ENCODE assay signal across 11 cellular contexts in genomic region chr2:223056656-223057418, GRCh38. TPM values are rescaled to one million over a fixed set of nuclear protein-coding genes. Genes with fewer than 3 reads are reported as not detected.
A peak's percentile ranks its signal among the peaks of the same experiment; 100 is the strongest.
DNase-seq lines count a peak whose midpoint lies in the region.
"Had no signal": no experiment of that assay in that cellular context is flagged by ENCODE, and none has a peak within 500 bp of the region (broad histone marks: within the 10 kb centered on the region; RNA-seq: fewer than 3 reads in every experiment).

No MANE protein-coding gene starts in this region.

- peak overlapping the region; percentile 92 for H4K8ac ChIP-seq in mesenchymal stem cell (ENCODE audit: low read length)

- 72% methylated on average over 6 of the region's 8 CpGs for WGBS in mesenchymal stem cell

- peak overlapping the region; percentile 91 for H4K91ac ChIP-seq in mesenchymal stem cell (ENCODE audit: low read length)

- no peaks in the 10 kb centered on the region for H3K36me3 ChIP-seq in mesenchymal stem cell (ENCODE audit: control insufficient read depth in 1 of 2, insufficient read depth in 2 of 2, low read depth in 1 of 2, low read length in 2 of 2)

- H3K9ac ChIP-seq in mesenchymal stem cell (ENCODE audit: low read length), result peak overlapping the region; percentile 50

- no peak overlapping the region for H2BK5ac ChIP-seq in mesenchymal stem cell (ENCODE audit: low read depth, low read length, poor library complexity, severe bottlenecking)

- H2BK12ac ChIP-seq in mesenchymal stem cell (ENCODE audit: low read length in 2 of 2), result peak overlapping the region; percentile 29 to 73

- H3K23ac ChIP-seq in mesenchymal stem cell (ENCODE audit: low read length in 2 of 2), result no peak overlapping the region

- H3K9me3 ChIP-seq in mesenchymal stem cell (ENCODE audit: control insufficient read depth, low read length), result no peaks in the 10 kb centered on the region

- H2AFZ ChIP-seq in mesenchymal stem cell (ENCODE audit: low read depth, low read length), result no peak overlapping the region

- H3K18ac ChIP-seq in mesenchymal stem cell (ENCODE audit: low read depth in 1 of 2, low read length in 2 of 2), result peak overlapping the region; percentile 58 to 89

- no peak overlapping the region for H3K14ac ChIP-seq in mesenchymal stem cell (ENCODE audit: low read length in 2 of 2)

- H3K4me2 ChIP-seq in mesenchymal stem cell (ENCODE audit: low read length, poor library complexity, severe bottlenecking), result no peak overlapping the region

- H3K4ac ChIP-seq in mesenchymal stem cell (ENCODE audit: low read depth in 1 of 2, low read length in 2 of 2), result peak overlapping the region; percentile 77 to 89

- H3K4me1 ChIP-seq in mesenchymal stem cell (ENCODE audit: control insufficient read depth, insufficient read depth, low read depth, low read length), result peaks cover 6% of the 10 kb centered on the region

- H3K27me3 ChIP-seq in mesenchymal stem cell (ENCODE audit: control insufficient read depth in 1 of 2, insufficient read depth in 1 of 2, low read length in 2 of 2), result no peaks in the 10 kb centered on the region

- peak overlapping the region in 1 of 2 experiments; percentile 17 for H3K4me3 ChIP-seq in mesenchymal stem cell (ENCODE audit: insufficient read depth in 1 of 2, low read depth in 1 of 2, low read length in 2 of 2)

- DNase-seq in NCI-H2227 (lab: John Stamatoyannopoulos, UW; ENCODE audit: unreplicated experiment) (peak; percentile 46), brain pericyte (ENCODE audit: low read depth, low spot score) (peak; percentile 71), mesenchymal stem cell (peak; percentile 48), HT-29 (ENCODE audit: low spot score) (no peak), HCEC 1CT (no peak), EL (no peak)
- no peak for DNase-seq in activated CD4-positive, alpha-beta T cell treated with anti-CD3 and anti-CD28 coated beads for 1 hour
- DNase-seq: activated T-cell treated with anti-CD3 and anti-CD28 coated beads, Interleukin-2, amount 50 U/mL, for 72 hours; nucleus accumbens had no signal

- H2BK120ac ChIP-seq in mesenchymal stem cell (ENCODE audit: low read depth, low read length), result no peak overlapping the region

- H2BK15ac ChIP-seq in mesenchymal stem cell (ENCODE audit: low read depth, poor library complexity, severe bottlenecking), result no peak overlapping the region

- no peak overlapping the region for H2AK5ac ChIP-seq in mesenchymal stem cell (ENCODE audit: low read length, severe bottlenecking)

- H3K27ac ChIP-seq in mesenchymal stem cell (ENCODE audit: low read length, poor library complexity, severe bottlenecking), result no peak overlapping the region
- peak overlapping the region; percentile 4 for H3K27ac ChIP-seq in temporal lobe (ENCODE audit: low read depth, low read length)

- H3K79me1 ChIP-seq in mesenchymal stem cell (replicated peaks; ENCODE audit: low read length, poor library complexity, severe bottlenecking), result no peaks in the 10 kb centered on the region

RNA-seq across cellular contexts. Expression of gene KCNE4, which starts 4.8 kb away (rescaled TPM):
- polyA plus RNA-seq in mesenchymal stem cell (2013, experiment 1 of 2), result 46.9 TPM
- polyA plus RNA-seq in mesenchymal stem cell (2013, experiment 2 of 2), result 47.3 TPM
- 2.5 TPM for total RNA-seq in temporal lobe
- total RNA-seq in HT-29 (2014; rRNA removed; shearing (Covaris generic)), result not detected in 2 replicates
- total RNA-seq: activated T-cell treated with anti-CD3 and anti-CD28 coated beads, Interleukin-2, amount 50 U/mL, for 72 hours; dermis microvascular lymphatic vessel endothelial cell had no signal

Comparison
In these comparisons a context has a peak if more than half of its experiments do, and no peak if none do; other contexts are left out.
1. DNase-seq: peak in NCI-H2227 (single experiment), brain pericyte (single experiment) and mesenchymal stem cell (single experiment); none in HT-29 (single experiment), activated CD4-positive, alpha-beta T cell treated with anti-CD3 and anti-CD28 coated beads for 1 hour (single experiment), HCEC 1CT (single experiment) and EL (single experiment).